In the genomic region with DNA sequence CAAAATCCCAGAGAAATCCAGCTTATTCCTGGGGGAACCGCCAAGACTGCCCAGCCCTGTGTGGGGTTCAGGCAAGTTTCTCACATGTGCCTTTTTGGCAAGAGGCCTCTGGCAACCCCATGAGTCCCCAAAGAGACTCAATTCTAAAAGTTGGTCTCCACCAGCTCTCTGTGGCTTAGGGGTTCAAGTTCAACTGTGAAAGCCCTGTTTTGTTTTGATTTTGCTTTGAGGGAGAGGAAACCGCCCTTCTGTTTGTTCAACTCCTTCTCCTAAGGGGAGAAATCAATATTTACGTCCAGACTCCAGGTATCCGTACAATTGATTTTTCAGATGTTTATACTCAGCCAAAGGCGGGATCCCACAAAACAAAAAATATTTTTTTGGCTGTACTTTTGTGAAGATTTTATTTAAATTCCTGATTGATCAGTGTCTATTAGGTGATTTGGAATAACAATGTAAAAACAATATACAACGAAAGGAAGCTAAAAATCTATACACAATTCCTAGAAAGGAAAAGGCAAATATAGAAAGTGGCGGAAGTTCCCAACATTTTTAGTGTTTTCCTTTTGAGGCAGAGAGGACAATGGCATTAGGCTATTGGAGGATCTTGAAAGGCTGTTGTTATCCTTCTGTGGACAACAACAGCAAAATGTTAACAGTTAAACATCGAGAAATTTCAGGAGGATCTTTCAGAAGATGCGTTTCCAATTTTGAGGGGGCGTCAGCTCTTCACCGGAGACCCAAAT, we compare ENCODE assay signal across 1 cellular context.
TF ChIP-seq lines count a peak whose summit lies in the region.

No MANE protein-coding gene starts in this region.

TF ChIP-seq in HepG2, 621 proteins besides CTCF, POLR2A, EP300 and RAD21 (continued from another document):
- TF ChIP-seq ASH2L (IDR thresholded peaks at IDR 0.05; ENCODE audit: insufficient read length, low read depth, low read length) (peak; percentile 77), FOXJ3 (CRISPR knock-in tag; IDR thresholded peaks at IDR 0.05; ENCODE audit: borderline replicate concordance) (peak; percentile 92; the same call in 1 of the 2 replicates), SYNCRIP (IDR thresholded peaks at IDR 0.05; ENCODE audit: insufficient read depth, low read depth, low read length) (no peak), NFE2L1 (CRISPR knock-in tag; IDR thresholded peaks at IDR 0.05; ENCODE audit: borderline replicate concordance) (no peak), MIER3 (CRISPR knock-in tag; IDR thresholded peaks at IDR 0.05; ENCODE audit: borderline replicate concordance) (peak; percentile 57; the same call in 1 of the 2 replicates), HMG20B (CRISPR knock-in tag; conservative IDR thresholded peaks at IDR 0.05) (0 out of 2 replicates have a peak, but pooled peaks have one; percentile 38), FOXP1 (IDR thresholded peaks at IDR 0.05) (no peak), FOXP1 (CRISPR knock-in tag; IDR thresholded peaks at IDR 0.05) (peak; percentile 80), SOX5 (CRISPR knock-in tag; IDR thresholded peaks at IDR 0.05; ENCODE audit: borderline replicate concordance) (peak; percentile 84; the same call in 1 of the 2 replicates), ZNF564 (CRISPR knock-in tag; IDR thresholded peaks at IDR 0.05) (0 out of 2 replicates have a peak, but pooled peaks have one; percentile 6), DPF2 (CRISPR knock-in tag; IDR thresholded peaks at IDR 0.05; ENCODE audit: borderline replicate concordance, low read depth) (peak; percentile 31; the same call in 1 of the 2 replicates), FOXO1 (CRISPR knock-in tag; IDR thresholded peaks at IDR 0.05) (peak; percentile 85), HOXA7 (CRISPR knock-in tag; IDR thresholded peaks at IDR 0.05) (no peak), FOXK2 (IDR thresholded peaks at IDR 0.05) (peak; percentile 90), FOXK1 (CRISPR knock-in tag; IDR thresholded peaks at IDR 0.05; ENCODE audit: borderline replicate concordance, low read depth) (peak; percentile 100), ZNF317 (CRISPR knock-in tag; IDR thresholded peaks at IDR 0.05) (peak; percentile 64; the same call in 1 of the 2 replicates), NCOA2 (CRISPR knock-in tag; IDR thresholded peaks at IDR 0.05) (peak; percentile 66), PAX8 (CRISPR knock-in tag; IDR thresholded peaks at IDR 0.05; ENCODE audit: borderline replicate concordance) (no peak), ZNF24 (IDR thresholded peaks at IDR 0.05) (0 out of 2 replicates have a peak, but pooled peaks have one; percentile 36), NKX3-1 (CRISPR knock-in tag; IDR thresholded peaks at IDR 0.05) (0 out of 2 replicates have a peak, but pooled peaks have one; percentile 14), ERF (CRISPR knock-in tag; IDR thresholded peaks at IDR 0.05) (0 out of 2 replicates have a peak, but pooled peaks have one; percentile 21), SKI (IDR thresholded peaks at IDR 0.05; ENCODE audit: partially characterized antibody) (peak; percentile 99), SP2 (CRISPR knock-in tag; IDR thresholded peaks at IDR 0.05) (no peak), ZFP90 (CRISPR knock-in tag; IDR thresholded peaks at IDR 0.05; ENCODE audit: borderline replicate concordance) (0 out of 2 replicates have a peak, but pooled peaks have one; percentile 42), GFI1 (CRISPR knock-in tag; IDR thresholded peaks at IDR 0.05; ENCODE audit: borderline replicate concordance) (peak; percentile 72; the same call in 1 of the 2 replicates), ZNF75D (CRISPR knock-in tag; IDR thresholded peaks at IDR 0.05; ENCODE audit: borderline replicate concordance) (no peak), SATB2 (CRISPR knock-in tag; IDR thresholded peaks at IDR 0.05) (no peak)
- TF ChIP-seq, protein P1, sequence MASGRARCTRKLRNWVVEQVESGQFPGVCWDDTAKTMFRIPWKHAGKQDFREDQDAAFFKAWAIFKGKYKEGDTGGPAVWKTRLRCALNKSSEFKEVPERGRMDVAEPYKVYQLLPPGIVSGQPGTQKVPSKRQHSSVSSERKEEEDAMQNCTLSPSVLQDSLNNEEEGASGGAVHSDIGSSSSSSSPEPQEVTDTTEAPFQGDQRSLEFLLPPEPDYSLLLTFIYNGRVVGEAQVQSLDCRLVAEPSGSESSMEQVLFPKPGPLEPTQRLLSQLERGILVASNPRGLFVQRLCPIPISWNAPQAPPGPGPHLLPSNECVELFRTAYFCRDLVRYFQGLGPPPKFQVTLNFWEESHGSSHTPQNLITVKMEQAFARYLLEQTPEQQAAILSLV (CRISPR knock-in tag; IDR thresholded peaks at IDR 0.05; ENCODE audit: borderline replicate concordance) = no peak
- TF ChIP-seq, protein P2, sequence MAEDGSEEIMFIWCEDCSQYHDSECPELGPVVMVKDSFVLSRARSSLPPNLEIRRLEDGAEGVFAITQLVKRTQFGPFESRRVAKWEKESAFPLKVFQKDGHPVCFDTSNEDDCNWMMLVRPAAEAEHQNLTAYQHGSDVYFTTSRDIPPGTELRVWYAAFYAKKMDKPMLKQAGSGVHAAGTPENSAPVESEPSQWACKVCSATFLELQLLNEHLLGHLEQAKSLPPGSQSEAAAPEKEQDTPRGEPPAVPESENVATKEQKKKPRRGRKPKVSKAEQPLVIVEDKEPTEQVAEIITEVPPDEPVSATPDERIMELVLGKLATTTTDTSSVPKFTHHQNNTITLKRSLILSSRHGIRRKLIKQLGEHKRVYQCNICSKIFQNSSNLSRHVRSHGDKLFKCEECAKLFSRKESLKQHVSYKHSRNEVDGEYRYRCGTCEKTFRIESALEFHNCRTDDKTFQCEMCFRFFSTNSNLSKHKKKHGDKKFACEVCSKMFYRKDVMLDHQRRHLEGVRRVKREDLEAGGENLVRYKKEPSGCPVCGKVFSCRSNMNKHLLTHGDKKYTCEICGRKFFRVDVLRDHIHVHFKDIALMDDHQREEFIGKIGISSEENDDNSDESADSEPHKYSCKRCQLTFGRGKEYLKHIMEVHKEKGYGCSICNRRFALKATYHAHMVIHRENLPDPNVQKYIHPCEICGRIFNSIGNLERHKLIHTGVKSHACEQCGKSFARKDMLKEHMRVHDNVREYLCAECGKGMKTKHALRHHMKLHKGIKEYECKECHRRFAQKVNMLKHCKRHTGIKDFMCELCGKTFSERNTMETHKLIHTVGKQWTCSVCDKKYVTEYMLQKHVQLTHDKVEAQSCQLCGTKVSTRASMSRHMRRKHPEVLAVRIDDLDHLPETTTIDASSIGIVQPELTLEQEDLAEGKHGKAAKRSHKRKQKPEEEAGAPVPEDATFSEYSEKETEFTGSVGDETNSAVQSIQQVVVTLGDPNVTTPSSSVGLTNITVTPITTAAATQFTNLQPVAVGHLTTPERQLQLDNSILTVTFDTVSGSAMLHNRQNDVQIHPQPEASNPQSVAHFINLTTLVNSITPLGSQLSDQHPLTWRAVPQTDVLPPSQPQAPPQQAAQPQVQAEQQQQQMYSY (CRISPR knock-in tag; IDR thresholded peaks at IDR 0.05) = 0 out of 2 replicates have a peak, but pooled peaks have one; percentile 16
- TF ChIP-seq, protein P3, sequence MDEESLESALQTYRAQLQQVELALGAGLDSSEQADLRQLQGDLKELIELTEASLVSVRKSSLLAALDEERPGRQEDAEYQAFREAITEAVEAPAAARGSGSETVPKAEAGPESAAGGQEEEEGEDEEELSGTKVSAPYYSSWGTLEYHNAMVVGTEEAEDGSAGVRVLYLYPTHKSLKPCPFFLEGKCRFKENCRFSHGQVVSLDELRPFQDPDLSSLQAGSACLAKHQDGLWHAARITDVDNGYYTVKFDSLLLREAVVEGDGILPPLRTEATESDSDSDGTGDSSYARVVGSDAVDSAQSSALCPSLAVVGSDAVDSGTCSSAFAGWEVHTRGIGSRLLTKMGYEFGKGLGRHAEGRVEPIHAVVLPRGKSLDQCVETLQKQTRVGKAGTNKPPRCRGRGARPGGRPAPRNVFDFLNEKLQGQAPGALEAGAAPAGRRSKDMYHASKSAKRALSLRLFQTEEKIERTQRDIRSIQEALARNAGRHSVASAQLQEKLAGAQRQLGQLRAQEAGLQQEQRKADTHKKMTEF (CRISPR knock-in tag; IDR thresholded peaks at IDR 0.05) = peak; percentile 75
- TF ChIP-seq, protein P4, sequence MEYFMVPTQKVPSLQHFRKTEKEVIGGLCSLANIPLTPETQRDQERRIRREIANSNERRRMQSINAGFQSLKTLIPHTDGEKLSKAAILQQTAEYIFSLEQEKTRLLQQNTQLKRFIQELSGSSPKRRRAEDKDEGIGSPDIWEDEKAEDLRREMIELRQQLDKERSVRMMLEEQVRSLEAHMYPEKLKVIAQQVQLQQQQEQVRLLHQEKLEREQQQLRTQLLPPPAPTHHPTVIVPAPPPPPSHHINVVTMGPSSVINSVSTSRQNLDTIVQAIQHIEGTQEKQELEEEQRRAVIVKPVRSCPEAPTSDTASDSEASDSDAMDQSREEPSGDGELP (IDR thresholded peaks at IDR 0.05; ENCODE audit: borderline replicate concordance, low read depth) = 0 out of 2 replicates have a peak, but pooled peaks have one; percentile 42
- TF ChIP-seq, protein P5, sequence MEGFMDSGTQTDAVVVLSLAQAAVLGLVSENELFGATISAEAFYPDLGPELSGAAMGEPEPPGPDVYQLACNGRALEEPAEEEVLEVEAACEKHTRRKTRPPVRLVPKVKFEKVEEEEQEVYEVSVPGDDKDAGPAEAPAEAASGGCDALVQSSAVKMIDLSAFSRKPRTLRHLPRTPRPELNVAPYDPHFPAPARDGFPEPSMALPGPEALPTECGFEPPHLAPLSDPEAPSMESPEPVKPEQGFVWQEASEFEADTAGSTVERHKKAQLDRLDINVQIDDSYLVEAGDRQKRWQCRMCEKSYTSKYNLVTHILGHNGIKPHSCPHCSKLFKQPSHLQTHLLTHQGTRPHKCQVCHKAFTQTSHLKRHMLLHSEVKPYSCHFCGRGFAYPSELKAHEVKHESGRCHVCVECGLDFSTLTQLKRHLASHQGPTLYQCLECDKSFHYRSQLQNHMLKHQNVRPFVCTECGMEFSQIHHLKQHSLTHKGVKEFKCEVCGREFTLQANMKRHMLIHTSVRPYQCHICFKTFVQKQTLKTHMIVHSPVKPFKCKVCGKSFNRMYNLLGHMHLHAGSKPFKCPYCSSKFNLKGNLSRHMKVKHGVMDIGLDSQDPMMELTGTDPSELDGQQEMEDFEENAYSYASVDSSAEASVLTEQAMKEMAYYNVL (CRISPR knock-in tag; IDR thresholded peaks at IDR 0.05; ENCODE audit: borderline replicate concordance) = 0 out of 2 replicates have a peak, but pooled peaks have one; percentile 38
- TF ChIP-seq, protein P6, sequence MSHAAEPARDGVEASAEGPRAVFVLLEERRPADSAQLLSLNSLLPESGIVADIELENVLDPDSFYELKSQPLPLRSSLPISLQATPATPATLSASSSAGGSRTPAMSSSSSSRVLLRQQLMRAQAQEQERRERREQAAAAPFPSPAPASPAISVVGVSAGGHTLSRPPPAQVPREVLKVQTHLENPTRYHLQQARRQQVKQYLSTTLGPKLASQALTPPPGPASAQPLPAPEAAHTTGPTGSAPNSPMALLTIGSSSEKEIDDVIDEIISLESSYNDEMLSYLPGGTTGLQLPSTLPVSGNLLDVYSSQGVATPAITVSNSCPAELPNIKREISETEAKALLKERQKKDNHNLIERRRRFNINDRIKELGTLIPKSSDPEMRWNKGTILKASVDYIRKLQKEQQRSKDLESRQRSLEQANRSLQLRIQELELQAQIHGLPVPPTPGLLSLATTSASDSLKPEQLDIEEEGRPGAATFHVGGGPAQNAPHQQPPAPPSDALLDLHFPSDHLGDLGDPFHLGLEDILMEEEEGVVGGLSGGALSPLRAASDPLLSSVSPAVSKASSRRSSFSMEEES (CRISPR knock-in tag; IDR thresholded peaks at IDR 0.05) = peak; percentile 55; the same call in 1 of the 2 replicates
- TF ChIP-seq, protein P7, sequence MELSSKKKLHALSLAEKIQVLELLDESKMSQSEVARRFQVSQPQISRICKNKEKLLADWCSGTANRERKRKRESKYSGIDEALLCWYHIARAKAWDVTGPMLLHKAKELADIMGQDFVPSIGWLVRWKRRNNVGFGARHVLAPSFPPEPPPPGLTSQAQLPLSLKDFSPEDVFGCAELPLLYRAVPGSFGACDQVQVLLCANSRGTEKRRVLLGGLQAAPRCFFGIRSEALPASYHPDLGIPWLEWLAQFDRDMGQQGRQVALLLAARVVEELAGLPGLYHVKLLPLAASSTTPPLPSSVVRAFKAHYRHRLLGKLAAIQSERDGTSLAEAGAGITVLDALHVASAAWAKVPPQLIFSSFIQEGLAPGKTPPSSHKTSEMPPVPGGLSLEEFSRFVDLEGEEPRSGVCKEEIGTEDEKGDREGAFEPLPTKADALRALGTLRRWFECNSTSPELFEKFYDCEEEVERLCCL (CRISPR knock-in tag; IDR thresholded peaks at IDR 0.05; ENCODE audit: borderline replicate concordance) = no peak
- TF ChIP-seq, protein P8, sequence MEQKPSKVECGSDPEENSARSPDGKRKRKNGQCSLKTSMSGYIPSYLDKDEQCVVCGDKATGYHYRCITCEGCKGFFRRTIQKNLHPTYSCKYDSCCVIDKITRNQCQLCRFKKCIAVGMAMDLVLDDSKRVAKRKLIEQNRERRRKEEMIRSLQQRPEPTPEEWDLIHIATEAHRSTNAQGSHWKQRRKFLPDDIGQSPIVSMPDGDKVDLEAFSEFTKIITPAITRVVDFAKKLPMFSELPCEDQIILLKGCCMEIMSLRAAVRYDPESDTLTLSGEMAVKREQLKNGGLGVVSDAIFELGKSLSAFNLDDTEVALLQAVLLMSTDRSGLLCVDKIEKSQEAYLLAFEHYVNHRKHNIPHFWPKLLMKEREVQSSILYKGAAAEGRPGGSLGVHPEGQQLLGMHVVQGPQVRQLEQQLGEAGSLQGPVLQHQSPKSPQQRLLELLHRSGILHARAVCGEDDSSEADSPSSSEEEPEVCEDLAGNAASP (CRISPR knock-in tag; IDR thresholded peaks at IDR 0.05; ENCODE audit: borderline replicate concordance) = peak; percentile 81; the same call in 1 of the 2 replicates
